In genomic region chr6:135817035-135817434, GRCh38 we compare ENCODE assay signal across 19 cellular contexts.
"Had no signal": no experiment of that assay in that cellular context is flagged by ENCODE, and none has a peak within 500 bp of the region (broad histone marks: within the 10 kb centered on the region; RNA-seq: fewer than 3 reads in every experiment).

No MANE protein-coding gene starts in this region.

- H3K9ac ChIP-seq: neural progenitor cell, parathyroid adenoma had no signal

- H2AFZ ChIP-seq: neural progenitor cell, parathyroid adenoma had no signal

- H3K4me3 ChIP-seq: neural progenitor cell, ovary, pancreas, prostate gland, psoas muscle, right atrium auricular region, right lobe of liver, sigmoid colon, skin epidermis, smooth muscle cell, spleen had no signal

- H3K27ac ChIP-seq: neural progenitor cell, neutrophil, ovary, pancreas, parathyroid adenoma, prostate gland, psoas muscle, right atrium auricular region, right lobe of liver, sigmoid colon, skin epidermis, spleen had no signal

- H3K4me2 ChIP-seq: neural progenitor cell, smooth muscle cell had no signal

- ATAC-seq: naive thymus-derived CD4-positive, alpha-beta T cell; naive thymus-derived CD8-positive, alpha-beta T cell; natural killer cell; natural killer cell treated with Interleukin-12 subunit alpha and Interleukin-12 subunit beta and Interleukin-15 and Interleukin-18, amount 100 ng/mL, for 72 hours; pancreas; psoas muscle; right cardiac atrium; right lobe of liver; sciatic nerve had no signal

- H3K79me2 ChIP-seq: parathyroid adenoma had no signal

- H3K27me3 ChIP-seq: neural progenitor cell, neutrophil, ovary, pancreas, right atrium auricular region, right lobe of liver, sigmoid colon, spleen had no signal

- H3K9me3 ChIP-seq: neutrophil, ovary, pancreas, prostate gland, psoas muscle, right atrium auricular region, right lobe of liver, sigmoid colon, spleen had no signal

- H3K36me3 ChIP-seq: neural progenitor cell, neutrophil, ovary, pancreas, prostate gland, right atrium auricular region, sigmoid colon, spleen had no signal
